In genomic region chr10:13834581-13835286, GRCh38 we compare ENCODE assay signal across 1 cellular context.
TF ChIP-seq lines count a peak whose summit lies in the region.

No MANE protein-coding gene starts in this region.

TF ChIP-seq in HEK293, 187 proteins besides CTCF, POLR2A, EP300 and RAD21 (continued from another document):
- no peak for TF ChIP-seq INSM2 (tag by site-specific recombination; IDR thresholded peaks at IDR 0.05)
- no peak for TF ChIP-seq RBAK (tag by site-specific recombination; IDR thresholded peaks at IDR 0.05)
- TF ChIP-seq ZNF629 (tag by site-specific recombination; IDR thresholded peaks at IDR 0.05): peak; percentile 80
- TF ChIP-seq ZNF138 (tag by site-specific recombination; IDR thresholded peaks at IDR 0.05; ENCODE audit: borderline replicate concordance): no peak
- peak; percentile 63; the same call in 1 of the 2 replicates for TF ChIP-seq ZNF366 (tag by site-specific recombination; conservative IDR thresholded peaks at IDR 0.05)
- TF ChIP-seq ZBTB17 (tag by site-specific recombination; IDR thresholded peaks at IDR 0.05): no peak
- TF ChIP-seq ZNF223 (tag by site-specific recombination; IDR thresholded peaks at IDR 0.05): no peak
- TF ChIP-seq ZNF449 (tag by site-specific recombination; IDR thresholded peaks at IDR 0.05): no peak
- peak; percentile 56; the same call in 1 of the 2 replicates for TF ChIP-seq GLIS1 (tag by site-specific recombination; IDR thresholded peaks at IDR 0.05)
- no peak for TF ChIP-seq ZNF555 (tag by site-specific recombination; conservative IDR thresholded peaks at IDR 0.05)
- TF ChIP-seq ZBTB26 (tag by site-specific recombination; optimal IDR thresholded peaks at IDR 0.05): no peak
- no peak for TF ChIP-seq AEBP2 (tag by site-specific recombination; IDR thresholded peaks at IDR 0.05; ENCODE audit: borderline replicate concordance)
- no peak for TF ChIP-seq PRDM4 (tag by site-specific recombination; IDR thresholded peaks at IDR 0.05)
